1 cellular context compared by ENCODE assay signal in genomic region chr1:43946244-43947060, GRCh38.
TF ChIP-seq lines count a peak whose summit lies in the region.

Gene IPO13, plus strand, starts transcription at chr1:43946950. Its CDS starts 651 bp downstream, at chr1:43947601.

TF ChIP-seq in GM12878, 131 proteins besides CTCF, POLR2A, EP300 and RAD21 (continued from another document and continues in another):
- TF ChIP-seq BCLAF1 (IDR thresholded peaks at IDR 0.05) (no peak), KAT2A (conservative IDR thresholded peaks at IDR 0.05; ENCODE audit: control insufficient read depth, low read depth, low read length) (no peak), NBN (IDR thresholded peaks at IDR 0.05) (peak; percentile 86), LARP7 (IDR thresholded peaks at IDR 0.05) (peak; percentile 99), E2F8 (IDR thresholded peaks at IDR 0.05; ENCODE audit: low read depth, partially characterized antibody) (no peak), MTA3 (IDR thresholded peaks at IDR 0.05; ENCODE audit: borderline replicate concordance, low read length) (no peak), KDM1A (IDR thresholded peaks at IDR 0.05; ENCODE audit: borderline replicate concordance) (no peak), STAT1 (conservative IDR thresholded peaks at IDR 0.05) (no peak; the same call in none of the 2 replicates), ZBTB11 (CRISPR knock-in tag; IDR thresholded peaks at IDR 0.05) (no peak), BCL3 (IDR thresholded peaks at IDR 0.05; ENCODE audit: borderline replicate concordance, insufficient read depth, low read depth, low read length, poor library complexity, severe bottlenecking) (no peak), SUZ12 (IDR thresholded peaks at IDR 0.05; ENCODE audit: unreplicated experiment) (no peak), RUNX3 (IDR thresholded peaks at IDR 0.05; ENCODE audit: low read length) (peak; percentile 37), PML (IDR thresholded peaks at IDR 0.05; ENCODE audit: low read length) (peak; percentile 43; the same call in 1 of the 2 replicates), STAT3 (IDR thresholded peaks at IDR 0.05; ENCODE audit: low read depth, low read length) (no peak), EGR1 (IDR thresholded peaks at IDR 0.05; ENCODE audit: borderline replicate concordance in 1 of 2, low read depth in 2 of 2, low read length in 2 of 2) (peak in 1 of 2 experiments; percentile 82; a peak in 1 of 3 replicates), REST (IDR thresholded peaks at IDR 0.05; ENCODE audit: low read depth, low read length) (peak; percentile 84), E4F1 (IDR thresholded peaks at IDR 0.05; ENCODE audit: borderline replicate concordance, partially characterized antibody) (peak; percentile 91), EZH2 (IDR thresholded peaks at IDR 0.05; ENCODE audit: borderline replicate concordance, control insufficient read depth, low read depth, low read length) (no peak), MEF2B (IDR thresholded peaks at IDR 0.05; ENCODE audit: partially characterized antibody, poor library complexity, severe bottlenecking) (peak; percentile 45), USF1 (IDR thresholded peaks at IDR 0.05; ENCODE audit: borderline replicate concordance, extremely low read length, insufficient read depth, low read depth, low read length) (peak; percentile 89), MEF2A (IDR thresholded peaks at IDR 0.05; ENCODE audit: insufficient read depth, low read depth, low read length) (peak; percentile 17; the same call in 1 of the 2 replicates), POLR2AphosphoS5 (IDR thresholded peaks at IDR 0.05; ENCODE audit: low read length) (peak; percentile 89), ASH2L (IDR thresholded peaks at IDR 0.05; ENCODE audit: borderline replicate concordance, low read depth) (no peak), USF2 (IDR thresholded peaks at IDR 0.05; ENCODE audit: borderline replicate concordance, low read depth, low read length) (peak; percentile 76), PAX8 (IDR thresholded peaks at IDR 0.05) (no peak), TBL1XR1 (IDR thresholded peaks at IDR 0.05; ENCODE audit: low read depth, low read length) (no peak), YY1 (IDR thresholded peaks at IDR 0.05; ENCODE audit: low read depth, low read length) (peak; percentile 40), E2F4 (IDR thresholded peaks at IDR 0.05; ENCODE audit: low read depth, low read length) (peak; percentile 22; the same call in 1 of the 2 replicates), CEBPZ (IDR thresholded peaks at IDR 0.05; ENCODE audit: low read depth, low read length) (no peak)
